10 cellular contexts compared by ENCODE assay signal in genomic region chr13:33722216-33722900, GRCh38.
DNase-seq lines count a peak whose midpoint lies in the region; ATAC-seq and TF ChIP-seq lines count a peak whose summit lies in the region.
"Had no signal": no experiment of that assay in that cellular context is flagged by ENCODE, and none has a peak within 500 bp of the region (broad histone marks: within the 10 kb centered on the region; RNA-seq: fewer than 3 reads in every experiment).

No MANE protein-coding gene starts in this region.

- no peaks in the 10 kb centered on the region for H3K9me3 Mint-ChIP-seq in GM23338

- H3K4me1 ChIP-seq in heart right ventricle (peaks cover 6 to 47% (median 32%) of the 10 kb centered on the region in 9 donors), right cardiac atrium (ENCODE audit: control insufficient read depth, insufficient read depth, low read length) (no peaks in the 10 kb centered on the region), left lung (peaks cover 10 to 31% of the 10 kb centered on the region in 2 donors), aorta (ENCODE audit: control insufficient read depth in 1 of 2, insufficient read depth in 2 of 2, low read length in 2 of 2) (no peaks in the 10 kb centered on the region), GM23338 (ENCODE audit: insufficient read depth) (no peaks in the 10 kb centered on the region)

- H3K27ac ChIP-seq in heart right ventricle (peak overlapping the region; percentile 21 to 84 (median 64)), right cardiac atrium (ENCODE audit: low read length) (no peak overlapping the region), left lung (peak overlapping the region; percentile 60 to 78), aorta (ENCODE audit: low read depth in 1 of 2, low read length in 2 of 2) (peak overlapping the region in 1 of 2 donors; percentile 57), GM23338 (ENCODE audit: low read depth) (no peak overlapping the region)

- no peaks in the 10 kb centered on the region for H3K36me3 ChIP-seq in heart right ventricle
- no peaks in the 10 kb centered on the region for H3K36me3 ChIP-seq in left lung
- H3K36me3 ChIP-seq in aorta (ENCODE audit: control insufficient read depth in 1 of 2, insufficient read depth in 2 of 2, low read length in 1 of 2) = no peaks in the 10 kb centered on the region
- no peaks in the 10 kb centered on the region for H3K36me3 ChIP-seq in GM23338 (ENCODE audit: insufficient read depth)

- H3K27me3 ChIP-seq in heart right ventricle (no peaks in the 10 kb centered on the region), right cardiac atrium (ENCODE audit: control insufficient read depth, insufficient read depth) (no peaks in the 10 kb centered on the region), left lung (no peaks in the 10 kb centered on the region), aorta (ENCODE audit: control insufficient read depth in 1 of 2, insufficient read depth in 2 of 2, low read length in 1 of 2) (no peaks in the 10 kb centered on the region), GM23338 (ENCODE audit: insufficient read depth) (no peaks in the 10 kb centered on the region)

- 13% methylated on average over 3 of the region's 3 CpGs for WGBS in heart right ventricle, 2 donors
- 11% methylated on average over 3 of the region's 3 CpGs for WGBS in right cardiac atrium
- WGBS in aorta, 2 donors = 7 to 9% methylated on average over 3 of the region's 3 CpGs

- ATAC-seq in heart right ventricle (peak in 4 of 8 donors; percentile 8 to 58 (median 28)), right cardiac atrium (no peak), SK-N-SH treated with all-trans-retinoic acid at 6 μM for 48 hours (peak; percentile 31), left lung (peak; percentile 12), aorta (ENCODE audit: low FRiP score) (peak; percentile 47), GM23338 (no peak)

- H3K4me1 Mint-ChIP-seq in GM23338 = peaks cover 7% of the 10 kb centered on the region; the same call in 2 of the 3 replicates

- H3K36me3 Mint-ChIP-seq in GM23338 (ENCODE audit: low read depth) = no peaks in the 10 kb centered on the region; the same call in 2 of the 3 replicates

- H3K4me3 Mint-ChIP-seq in GM23338 = no peak overlapping the region

- intact Hi-C loops in heart right ventricle (cut with DNase I) = loop anchor here (2.0 to 10.0 kb wide), 13 partner anchors 45 to 1138 kb away; partner anchors contain the start of gene PDS5B (in 5 of the 10)
- intact Hi-C loops in right cardiac atrium (cut with DNase I) = loop anchor here (5.0 to 10.0 kb wide), 5 partner anchors 110 to 1138 kb away; partner anchors contain the start of gene PDS5B (in 2 of the 4)
- intact Hi-C loops in left lung (cut with DNase I) = no loop called here
- intact Hi-C loops in aorta (cut with DNase I) = loop anchor here (5.0 to 10.0 kb wide), 4 partner anchors 180 to 1085 kb away; no protein-coding TSS in a partner anchor

- TF ChIP-seq CTCF in heart right ventricle (IDR thresholded peaks at IDR 0.05) (no peak), left lung (IDR thresholded peaks at IDR 0.05) (no peak), GM23338 (conservative IDR thresholded peaks at IDR 0.05; ENCODE audit: low read depth in 2 of 2) (no peak)

- no peak for DNase-seq in heart right ventricle
- DNase-seq in right cardiac atrium = no peak
- no peak for DNase-seq in left lung
- DNase-seq in aorta = no peak
- DNase-seq in NCI-H1048 (lab: John Stamatoyannopoulos, UW) = no peak
- DNase-seq in epidermal melanocyte (ENCODE audit: insufficient read length, low spot score) = no peak
- no peak for DNase-seq in GM23338 (ENCODE audit: low spot score)
- DNase-seq: DMS53, NCI-H1436 had no signal

- H3K9me3 ChIP-seq in heart right ventricle (peaks cover 0 to 12% (median 4%) of the 10 kb centered on the region in 11 donors), right cardiac atrium (ENCODE audit: control insufficient read depth, low read length) (no peaks in the 10 kb centered on the region), left lung (no peaks in the 10 kb centered on the region), aorta (ENCODE audit: control insufficient read depth, low read length) (no peaks in the 10 kb centered on the region)

- H3K9me2 ChIP-seq in GM23338 (ENCODE audit: insufficient read depth) = no peaks in the 10 kb centered on the region

- no peaks in the 10 kb centered on the region for H3F3A ChIP-seq in GM23338 (replicated peaks; ENCODE audit: low read depth)

- no peak overlapping the region for H3K27ac Mint-ChIP-seq in GM23338

- no peak overlapping the region for H3K4me2 ChIP-seq in GM23338

- H4K20me1 ChIP-seq in GM23338 (replicated peaks; ENCODE audit: insufficient read depth) = no peaks in the 10 kb centered on the region

- H3K4me3 ChIP-seq in heart right ventricle (peak overlapping the region in 1 of 10 donors; percentile 6), right cardiac atrium (ENCODE audit: low read length) (no peak overlapping the region), left lung (no peak overlapping the region), aorta (ENCODE audit: low read length in 2 of 2) (no peak overlapping the region), GM23338 (no peak overlapping the region)

- H3K27me3 Mint-ChIP-seq in GM23338 (ENCODE audit: insufficient read depth, low read depth, poor library complexity) = no peaks in the 10 kb centered on the region

- H3K79me2 ChIP-seq in GM23338 (replicated peaks; ENCODE audit: insufficient read depth) = no peaks in the 10 kb centered on the region

- no peak overlapping the region for H2AFZ ChIP-seq in GM23338

TF ChIP-seq in SK-N-SH treated with all-trans-retinoic acid at 6 μM for 48 hours, 23 proteins besides CTCF, POLR2A, EP300 and RAD21 (continues in another document):
- TF ChIP-seq TCF4 (CRISPR knock-in tag; IDR thresholded peaks at IDR 0.05; ENCODE audit: borderline replicate concordance) = no peak
- no peak for TF ChIP-seq ISL1 (CRISPR knock-in tag; IDR thresholded peaks at IDR 0.05)
- TF ChIP-seq ZC3H10 (CRISPR knock-in tag; IDR thresholded peaks at IDR 0.05) = no peak
- TF ChIP-seq ZNF565 (CRISPR knock-in tag; conservative IDR thresholded peaks at IDR 0.05; ENCODE audit: low read depth) = no peak
- TF ChIP-seq SNAI2 (CRISPR knock-in tag; IDR thresholded peaks at IDR 0.05) = no peak
- TF ChIP-seq ARNTL (CRISPR knock-in tag; IDR thresholded peaks at IDR 0.05; ENCODE audit: borderline replicate concordance, low read depth) = no peak
- no peak for TF ChIP-seq ZNF8 (CRISPR knock-in tag; IDR thresholded peaks at IDR 0.05)
- TF ChIP-seq CSRNP3 (CRISPR knock-in tag; IDR thresholded peaks at IDR 0.05) = no peak

TF ChIP-seq in GM23338, 12 proteins besides CTCF, POLR2A, EP300 and RAD21 (continues in another document):
- no peak for TF ChIP-seq EZH2phosphoT487 (IDR thresholded peaks at IDR 0.05; ENCODE audit: unreplicated experiment)
- TF ChIP-seq ETS1 (IDR thresholded peaks at IDR 0.05) = no peak
- TF ChIP-seq POLR2AphosphoS5 (IDR thresholded peaks at IDR 0.05; ENCODE audit: low read depth) = no peak
- TF ChIP-seq STAT1 (IDR thresholded peaks at IDR 0.05; ENCODE audit: unreplicated experiment) = no peak
- no peak for TF ChIP-seq CREB1 (CRISPR knock-in tag; IDR thresholded peaks at IDR 0.05; ENCODE audit: low read depth)

Comparison
In these comparisons a context has a peak if more than half of its experiments do, and no peak if none do; other contexts are left out.
1. H3K27ac ChIP-seq: peak in heart right ventricle (10 of 10) and left lung (2 of 2); none in right cardiac atrium (single experiment) and GM23338 (single experiment).
2. ATAC-seq: peak in SK-N-SH treated with all-trans-retinoic acid at 6 μM for 48 hours (single experiment), left lung (single experiment) and aorta (single experiment); none in right cardiac atrium (0 of 2) and GM23338 (single experiment).
3. intact Hi-C loops: an anchor here in heart right ventricle (2.0 to 10.0 kb wide), right cardiac atrium (5.0 to 10.0 kb wide) and aorta (5.0 to 10.0 kb wide); none called in left lung.